In the genomic region with DNA sequence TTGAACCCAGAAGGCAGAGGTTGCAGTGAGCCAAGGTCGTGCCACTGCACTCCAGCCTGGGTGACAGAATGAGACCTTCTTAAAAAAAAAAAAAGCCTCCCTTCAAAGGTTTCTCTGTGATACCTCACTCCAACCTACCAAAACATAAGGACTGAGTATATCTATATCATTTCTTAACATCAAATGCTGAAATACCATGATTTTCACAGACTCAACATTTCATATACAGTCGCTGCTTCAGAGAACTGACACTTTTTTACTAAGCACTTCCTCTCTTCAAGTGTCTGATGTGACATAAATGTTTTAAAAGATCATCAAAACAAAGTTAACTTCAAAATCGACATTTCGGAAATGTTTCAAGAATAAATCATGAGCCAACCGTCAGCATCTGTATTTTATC, we compare ENCODE assay signal across 19 cellular contexts. TPM values are rescaled to one million over a fixed set of nuclear protein-coding genes. Genes with fewer than 3 reads are reported as not detected.
DNase-seq lines count a peak whose midpoint lies in the region; ATAC-seq and TF ChIP-seq lines count a peak whose summit lies in the region.
"Had no signal": no experiment of that assay in that cellular context is flagged by ENCODE, and none has a peak within 500 bp of the region (broad histone marks: within the 10 kb centered on the region; RNA-seq: fewer than 3 reads in every experiment).

No MANE protein-coding gene starts in this region.

- POLR2A ChIA-PET in activated CD4-positive, alpha-beta T cell treated with anti-CD3 and anti-CD28 coated beads, Interleukin-2, amount 10 ng/mL, durations not matched to agents 7 days and 5 days (lab: Charles Lee) = interaction anchor here (0.6 kb wide), 2 partner anchors 11 to 25 kb away, joined by 3 to 7 read pairs; no protein-coding TSS in a partner anchor
- POLR2A ChIA-PET in MCF 10A (lab: Yijun Ruan, JAX) = interaction anchor here (0.6 to 1.0 kb wide), 3 partner anchors 34 to 61 kb away, joined by 3 read pairs; no protein-coding TSS in a partner anchor

- H3K27ac ChIP-seq in breast epithelium = no peak overlapping the region
- H3K27ac ChIP-seq: RWPE1 had no signal

- TF ChIP-seq POLR2A in breast epithelium (IDR thresholded peaks at IDR 0.05) = no peak

- peaks cover 41% of the 10 kb centered on the region for H3K36me3 Mint-ChIP-seq in activated CD4-positive, alpha-beta T cell treated with anti-CD3 and anti-CD28 coated beads, Interleukin-2, amount 10 ng/mL, durations not matched to agents 7 days and 5 days (ENCODE audit: low read depth)
- peaks cover 80% of the 10 kb centered on the region for H3K36me3 Mint-ChIP-seq in MCF 10A (ENCODE audit: insufficient read depth, unreplicated experiment)
- peaks cover 41% of the 10 kb centered on the region for H3K36me3 Mint-ChIP-seq in central memory CD8-positive, alpha-beta T cell (ENCODE audit: insufficient read depth)
- H3K36me3 Mint-ChIP-seq in stimulated activated effector memory CD8-positive, alpha-beta T cell treated with anti-CD3 and anti-CD28 coated beads, Interleukin-12 subunit alpha, Interleukin-12 subunit beta, amount 100 ng/mL, for 72 hours = peaks cover 95% of the 10 kb centered on the region
- H3K36me3 Mint-ChIP-seq in chondrocyte (ENCODE audit: low read depth) = peaks cover 8% of the 10 kb centered on the region

- no peak for ATAC-seq in central memory CD8-positive, alpha-beta T cell (replicated peaks; ENCODE audit: extremely low read depth, poor library complexity, severe bottlenecking)
- ATAC-seq in stimulated activated effector memory CD8-positive, alpha-beta T cell treated with anti-CD3 and anti-CD28 coated beads, Interleukin-12 subunit alpha, Interleukin-12 subunit beta, amount 100 ng/mL, for 72 hours = no peak
- ATAC-seq: K562 had no signal

- no peaks in the 10 kb centered on the region for H3K27me3 Mint-ChIP-seq in activated CD4-positive, alpha-beta T cell treated with anti-CD3 and anti-CD28 coated beads, Interleukin-2, amount 10 ng/mL, durations not matched to agents 7 days and 5 days
- H3K27me3 Mint-ChIP-seq in MCF 10A (ENCODE audit: insufficient read depth, unreplicated experiment) (no peaks in the 10 kb centered on the region), chondrocyte (ENCODE audit: low read depth) (no peaks in the 10 kb centered on the region)
- no peaks in the 10 kb centered on the region for H3K27me3 Mint-ChIP-seq in central memory CD8-positive, alpha-beta T cell

- H3K9me3 ChIP-seq in breast epithelium = no peaks in the 10 kb centered on the region
- H3K9me3 ChIP-seq: BE2C had no signal

- peak overlapping the region; percentile 47 for H3K27ac Mint-ChIP-seq in activated CD4-positive, alpha-beta T cell treated with anti-CD3 and anti-CD28 coated beads, Interleukin-2, amount 10 ng/mL, durations not matched to agents 7 days and 5 days
- H3K27ac Mint-ChIP-seq in MCF 10A (ENCODE audit: low read depth, unreplicated experiment) (peak overlapping the region; percentile 73), chondrocyte (ENCODE audit: unreplicated experiment) (no peak overlapping the region)
- peak overlapping the region; percentile 78 for H3K27ac Mint-ChIP-seq in central memory CD8-positive, alpha-beta T cell (ENCODE audit: low read depth)
- H3K27ac Mint-ChIP-seq in stimulated activated effector memory CD8-positive, alpha-beta T cell treated with anti-CD3 and anti-CD28 coated beads, Interleukin-12 subunit alpha, Interleukin-12 subunit beta, amount 100 ng/mL, for 72 hours = peak overlapping the region; percentile 84

- H3K9me3 Mint-ChIP-seq in activated CD4-positive, alpha-beta T cell treated with anti-CD3 and anti-CD28 coated beads, Interleukin-2, amount 10 ng/mL, durations not matched to agents 7 days and 5 days = no peaks in the 10 kb centered on the region
- no peaks in the 10 kb centered on the region for H3K9me3 Mint-ChIP-seq in MCF 10A (ENCODE audit: unreplicated experiment)
- H3K9me3 Mint-ChIP-seq in central memory CD8-positive, alpha-beta T cell = no peaks in the 10 kb centered on the region
- no peaks in the 10 kb centered on the region for H3K9me3 Mint-ChIP-seq in stimulated activated effector memory CD8-positive, alpha-beta T cell treated with anti-CD3 and anti-CD28 coated beads, Interleukin-12 subunit alpha, Interleukin-12 subunit beta, amount 100 ng/mL, for 72 hours
- no peaks in the 10 kb centered on the region for H3K9me3 Mint-ChIP-seq in chondrocyte (ENCODE audit: low read depth)

- H3K36me3 ChIP-seq in breast epithelium = no peaks in the 10 kb centered on the region

- H3K4me1 Mint-ChIP-seq in activated CD4-positive, alpha-beta T cell treated with anti-CD3 and anti-CD28 coated beads, Interleukin-2, amount 10 ng/mL, durations not matched to agents 7 days and 5 days = peaks cover 44% of the 10 kb centered on the region
- H3K4me1 Mint-ChIP-seq in MCF 10A (ENCODE audit: insufficient read depth, unreplicated experiment) (peaks cover 21% of the 10 kb centered on the region), chondrocyte (ENCODE audit: low read depth) (peaks cover 24% of the 10 kb centered on the region)
- peaks cover 49% of the 10 kb centered on the region for H3K4me1 Mint-ChIP-seq in central memory CD8-positive, alpha-beta T cell
- H3K4me1 Mint-ChIP-seq in stimulated activated effector memory CD8-positive, alpha-beta T cell treated with anti-CD3 and anti-CD28 coated beads, Interleukin-12 subunit alpha, Interleukin-12 subunit beta, amount 100 ng/mL, for 72 hours = peaks cover 28% of the 10 kb centered on the region

- no peak overlapping the region for H3K4me3 ChIP-seq in breast epithelium
- H3K4me3 ChIP-seq: K562 had no signal

- H3K4me3 Mint-ChIP-seq in activated CD4-positive, alpha-beta T cell treated with anti-CD3 and anti-CD28 coated beads, Interleukin-2, amount 10 ng/mL, durations not matched to agents 7 days and 5 days = no peak overlapping the region
- H3K4me3 Mint-ChIP-seq in MCF 10A (ENCODE audit: unreplicated experiment) = no peak overlapping the region
- H3K4me3 Mint-ChIP-seq in central memory CD8-positive, alpha-beta T cell = no peak overlapping the region
- no peak overlapping the region for H3K4me3 Mint-ChIP-seq in stimulated activated effector memory CD8-positive, alpha-beta T cell treated with anti-CD3 and anti-CD28 coated beads, Interleukin-12 subunit alpha, Interleukin-12 subunit beta, amount 100 ng/mL, for 72 hours
- no peak overlapping the region for H3K4me3 Mint-ChIP-seq in chondrocyte (ENCODE audit: unreplicated experiment)

- TF ChIP-seq CTCF in MCF 10A (IDR thresholded peaks at IDR 0.05; ENCODE audit: unreplicated experiment) = no peak
- no peak for TF ChIP-seq CTCF in breast epithelium (IDR thresholded peaks at IDR 0.05)
- TF ChIP-seq CTCF in chondrocyte (IDR thresholded peaks at IDR 0.05) = no peak

- no peak for DNase-seq in activated CD4-positive, alpha-beta T cell treated with anti-CD3 and anti-CD28 coated beads, Interleukin-2, amount 10 ng/mL, durations not matched to agents 7 days and 5 days
- DNase-seq in activated CD4-positive, alpha-beta T cell treated with anti-CD3 and anti-CD28 coated beads for 4 hours = no peak
- no peak for DNase-seq in MCF 10A (ENCODE audit: unreplicated experiment)
- DNase-seq in breast epithelium (ENCODE audit: low spot score in 2 of 2) = no peak
- no peak for DNase-seq in central memory CD8-positive, alpha-beta T cell (ENCODE audit: low spot score in 2 of 2)
- DNase-seq in stimulated activated effector memory CD8-positive, alpha-beta T cell treated with anti-CD3 and anti-CD28 coated beads, Interleukin-12 subunit alpha, Interleukin-12 subunit beta, amount 100 ng/mL, for 72 hours (ENCODE audit: low spot score in 2 of 2) = no peak
- no peak for DNase-seq in activated gamma-delta T cell treated with Interleukin-2 at 50 U/mL for 16 hours
- DNase-seq in chondrocyte (ENCODE audit: low spot score) = no peak
- DNase-seq: 8988T, BE2C, GDM1, GOT3, NCI-H1417 treated with DMSO at 0.1 percent for 48 hours, NCI-H2029, NCI-H2171 treated with DMSO at 0.1 percent for 48 hours, NCI-H446 treated with DMSO at 0.1 percent for 48 hours, OCI-M1 had no signal

- H3K27me3 ChIP-seq in breast epithelium = no peaks in the 10 kb centered on the region
- H3K27me3 ChIP-seq: BE2C had no signal

- no peaks in the 10 kb centered on the region for H3K4me1 ChIP-seq in breast epithelium

- intact Hi-C loops in MCF 10A (cut with micrococcal nuclease) = no loop called here
- intact Hi-C loops in breast epithelium (cut with DNase I; ENCODE audit: low total_unique reads) = no loop called here

- CTCF ChIA-PET in activated CD4-positive, alpha-beta T cell treated with anti-CD3 and anti-CD28 coated beads, Interleukin-2, amount 10 ng/mL, durations not matched to agents 7 days and 5 days (lab: Charles Lee) = interaction anchor here (1.1 to 1.4 kb wide), 2 partner anchors 12 to 425 kb away, joined by 3 read pairs; no protein-coding TSS in a partner anchor
- CTCF ChIA-PET in MCF 10A (lab: Yijun Ruan, JAX) = no interaction called here

- BruUV-seq in MCF 10A (replicated peaks; lab: Mats Ljungman, UMichigan) = no TSS peak

RNA-seq across cellular contexts. Expression of a gene that starts 12.0 kb away (rescaled TPM):
- total RNA-seq in activated CD4-positive, alpha-beta T cell treated with anti-CD3 and anti-CD28 coated beads, Interleukin-2, amount 10 ng/mL, durations not matched to agents 7 days and 5 days = 10 to 100 TPM; 63.5 to 72.4 TPM
- 37.4 and 55.0 TPM in 2 replicates for total RNA-seq in MCF 10A (2022)
- 10 to 100 TPM; 24.9 to 31.3 (median 27.5) TPM for total RNA-seq in breast epithelium
- total RNA-seq in chondrocyte = 45.1 to 50.0 TPM (median 49.1 TPM) in 3 replicates

RNA-seq across cellular contexts. Expression of a gene that starts 15.9 kb away (rescaled TPM):
- total RNA-seq in activated CD4-positive, alpha-beta T cell treated with anti-CD3 and anti-CD28 coated beads, Interleukin-2, amount 10 ng/mL, durations not matched to agents 7 days and 5 days = 10 to 100 TPM; 39.5 to 41.1 TPM
- 13.3 and 16.2 TPM in 2 replicates for total RNA-seq in MCF 10A (2022)
- total RNA-seq in breast epithelium = 10 to 100 TPM; 13.6 to 20.0 (median 16.1) TPM
- 14.8 to 21.7 TPM (median 17.0 TPM) in 3 replicates for total RNA-seq in chondrocyte
